ENCODE assay signal across 19 cellular contexts in genomic region chr3:174973465-174973864, GRCh38.
"Had no signal": no experiment of that assay in that cellular context is flagged by ENCODE, and none has a peak within 500 bp of the region (broad histone marks: within the 10 kb centered on the region; RNA-seq: fewer than 3 reads in every experiment).

No MANE protein-coding gene starts in this region.

- H3K27me3 ChIP-seq: esophagus muscularis mucosa, sigmoid colon, suprapubic skin had no signal

- H3K4me3 ChIP-seq: esophagus muscularis mucosa, sigmoid colon, suprapubic skin had no signal

- H3K4me1 ChIP-seq: esophagus muscularis mucosa, sigmoid colon had no signal

- H3K36me3 Mint-ChIP-seq: activated naive CD4-positive, alpha-beta T cell treated with anti-CD3 and anti-CD28 coated beads, Interleukin-2, amount 50 U/mL, for 24 hours; brain; immature natural killer cell had no signal

- H3K36me3 ChIP-seq: esophagus muscularis mucosa, sigmoid colon, suprapubic skin had no signal

- ATAC-seq: left lobe of liver had no signal

- H3K9me3 ChIP-seq: esophagus muscularis mucosa, suprapubic skin had no signal

- H3K9me3 Mint-ChIP-seq: endodermal cell; T-helper 1 cell treated with Interleukin-12 subunit alpha and Interleukin-12 subunit beta and Interleukin-4 antibody, amounts not matched to agents 30 μg/mL and 1 μg/mL, for 36 hours had no signal

- DNase-seq: activated B cell treated with CpG ODN at 0.5 μM for 24 hours; activated CD4-positive, alpha-beta T cell treated with anti-CD3 and anti-CD28 coated beads, Interleukin-2, amount 50 U/mL, for 4 hours; activated effector memory CD4-positive, alpha-beta T cell treated with Interleukin-2 at 50 U/mL for 16 hours; activated T-cell treated with anti-CD3 and anti-CD28 coated beads, Interleukin-2, amount 50 U/mL, for 1 hour; amniotic stem cell; endodermal cell; glutamatergic neuron; immature natural killer cell; sigmoid colon; stimulated activated CD4-positive, alpha-beta T cell treated with anti-CD3 and anti-CD28 coated beads, Interleukin-12 subunit alpha, Interleukin-12 subunit beta, amount 100 ng/mL, for 4 hours; stimulated activated CD4-positive, alpha-beta T cell treated with anti-CD3 and anti-CD28 coated beads, Interleukin-2, amount 100 ng/mL, for 48 hours; stimulated activated naive CD4-positive, alpha-beta T cell treated with Interleukin-2 at 50 U/mL for 16 hours had no signal

- H3K27ac ChIP-seq: esophagus muscularis mucosa, sigmoid colon, suprapubic skin had no signal

- FAIRE-seq: urothelium cell line had no signal

- H3K27ac Mint-ChIP-seq: activated B cell treated with CpG ODN at 0.5 μM for 24 hours; activated naive CD4-positive, alpha-beta T cell treated with anti-CD3 and anti-CD28 coated beads, Interleukin-2, amount 50 U/mL, for 24 hours; brain; endodermal cell; immature natural killer cell; T-helper 1 cell treated with Interleukin-12 subunit alpha and Interleukin-12 subunit beta and Interleukin-4 antibody, amounts not matched to agents 30 μg/mL and 1 μg/mL, for 36 hours had no signal
